ENCODE assay signal across 22 cellular contexts in genomic region chr3:126537730-126538281, GRCh38. TPM values are rescaled to one million over a fixed set of nuclear protein-coding genes. Genes with fewer than 3 reads are reported as not detected.
DNase-seq lines count a peak whose midpoint lies in the region; ATAC-seq and TF ChIP-seq lines count a peak whose summit lies in the region.
"Had no signal": no experiment of that assay in that cellular context is flagged by ENCODE, and none has a peak within 500 bp of the region (broad histone marks: within the 10 kb centered on the region; RNA-seq: fewer than 3 reads in every experiment).

No MANE protein-coding gene starts in this region.

- WGBS in liver = 63% methylated on average over 10 of the region's 10 CpGs

- no peaks in the 10 kb centered on the region for H3K9me3 Mint-ChIP-seq in WTC11
- H3K9me3 Mint-ChIP-seq: mesothelial cell of epicardium had no signal

- H3K9ac ChIP-seq in liver (ENCODE audit: low read depth in 1 of 2, low read length in 2 of 2) = no peak overlapping the region

- peak; percentile 46 for ATAC-seq in Right ventricle myocardium superior (ENCODE audit: poor library complexity)
- ATAC-seq in WTC11 = no peak
- ATAC-seq in upper lobe of right lung = peak; percentile 42
- ATAC-seq: activated CD4-positive, alpha-beta T cell treated with anti-CD3 and anti-CD28 coated beads for 36 hours; activated naive CD8-positive, alpha-beta T cell treated with anti-CD3 and anti-CD28 coated beads, Interleukin-2, amount 50 U/mL, for 24 hours; gastroesophageal sphincter; stimulated activated naive B cell treated with anti-CD40 and anti-IgM and Interleukin-4, amounts not matched to agents 10 μg/mL and 1 μg/mL and 100 μg/mL, for 72 hours had no signal

- no peak overlapping the region for H3K4me3 ChIP-seq in left ventricle myocardium inferior
- H3K4me3 ChIP-seq in liver (ENCODE audit: low read depth in 1 of 3, low read length in 3 of 3) = no peak overlapping the region
- no peak overlapping the region for H3K4me3 ChIP-seq in upper lobe of right lung
- no peak overlapping the region for H3K4me3 ChIP-seq in vagina
- H3K4me3 ChIP-seq: cardiac muscle cell, gastroesophageal sphincter, skin epidermis had no signal

- peaks cover 10% of the 10 kb centered on the region for H3K4me1 ChIP-seq in left ventricle myocardium inferior
- H3K4me1 ChIP-seq in liver (ENCODE audit: control insufficient read depth in 4 of 4, insufficient read depth in 4 of 4, low read length in 3 of 4) = peaks cover 2 to 44% (median 20%) of the 10 kb centered on the region in 4 donors
- peaks cover 10% of the 10 kb centered on the region for H3K4me1 ChIP-seq in upper lobe of right lung
- no peaks in the 10 kb centered on the region for H3K4me1 ChIP-seq in vagina
- H3K4me1 ChIP-seq: Caco-2 had no signal

- H3K27ac ChIP-seq in left ventricle myocardium inferior (replicated peaks) (no peak overlapping the region), liver (ENCODE audit: low read depth in 1 of 2, low read length in 2 of 2) (peak overlapping the region; percentile 83 to 92), upper lobe of right lung (no peak overlapping the region), vagina (no peak overlapping the region)
- H3K27ac ChIP-seq: cardiac muscle cell, gastroesophageal sphincter, skin epidermis had no signal

- POLR2A ChIA-PET in WTC11 (lab: Charles Lee) = no interaction called here

- no peaks in the 10 kb centered on the region for H3K27me3 Mint-ChIP-seq in WTC11 (ENCODE audit: low read depth)

- TF ChIP-seq POLR2A in vagina (IDR thresholded peaks at IDR 0.05) = no peak

- no peaks in the 10 kb centered on the region for H3K4me1 Mint-ChIP-seq in WTC11
- H3K4me1 Mint-ChIP-seq: activated CD4-positive, alpha-beta T cell treated with anti-CD3 and anti-CD28 coated beads for 36 hours; mesothelial cell of epicardium had no signal

- intact Hi-C loops in Right ventricle myocardium superior (cut with DNase I) = no loop called here
- intact Hi-C loops in left ventricle myocardium inferior (cut with micrococcal nuclease) = no loop called here
- intact Hi-C loops in upper lobe of right lung (cut with DNase I) = no loop called here
- intact Hi-C loops in vagina (cut with DNase I) = no loop called here

- H3K36me3 ChIP-seq in left ventricle myocardium inferior = no peaks in the 10 kb centered on the region
- H3K36me3 ChIP-seq in liver (ENCODE audit: control insufficient read depth in 4 of 4, insufficient read depth in 3 of 4, low read depth in 1 of 4, low read length in 3 of 4) = peaks cover 0 to 5% (median 1%) of the 10 kb centered on the region in 4 donors
- no peaks in the 10 kb centered on the region for H3K36me3 ChIP-seq in upper lobe of right lung
- no peaks in the 10 kb centered on the region for H3K36me3 ChIP-seq in vagina
- H3K36me3 ChIP-seq: cardiac muscle cell, gastroesophageal sphincter had no signal

- H3K9me3 ChIP-seq in left ventricle myocardium inferior (replicated peaks) = no peaks in the 10 kb centered on the region
- no peaks in the 10 kb centered on the region for H3K9me3 ChIP-seq in liver (ENCODE audit: control insufficient read depth in 4 of 4, low read length in 3 of 4)
- no peaks in the 10 kb centered on the region for H3K9me3 ChIP-seq in upper lobe of right lung
- H3K9me3 ChIP-seq in vagina = no peaks in the 10 kb centered on the region
- H3K9me3 ChIP-seq: Caco-2 had no signal

- DNase-seq in Right ventricle myocardium superior = peak; percentile 39
- DNase-seq in left ventricle myocardium inferior = no peak
- DNase-seq in WTC11 (ENCODE audit: low spot score) = peak; percentile 1
- DNase-seq in upper lobe of right lung = peak; percentile 49
- no peak for DNase-seq in vagina (ENCODE audit: extremely low spot score in 2 of 2)
- DNase-seq in NCI-H1694 (lab: John Stamatoyannopoulos, UW) = no peak
- DNase-seq in cortex of kidney (lab: John Stamatoyannopoulos, UW) = no peak
- DNase-seq: activated CD4-positive, alpha-beta T cell treated with anti-CD3 and anti-CD28 coated beads for 36 hours; activated naive CD8-positive, alpha-beta T cell treated with anti-CD3 and anti-CD28 coated beads, Interleukin-2, amount 50 U/mL, for 24 hours; GF-D8; NK-92 treated with Interleukin-12 subunit alpha and Interleukin-12 subunit beta, amount 100 ng/mL, for 24 hours; SIG-M5; stimulated activated naive B cell treated with anti-CD40 and anti-IgM and Interleukin-4, amounts not matched to agents 10 μg/mL and 1 μg/mL and 100 μg/mL, for 72 hours had no signal

- no peak overlapping the region for H3K27ac Mint-ChIP-seq in WTC11
- H3K27ac Mint-ChIP-seq: activated CD4-positive, alpha-beta T cell treated with anti-CD3 and anti-CD28 coated beads for 36 hours; activated naive CD8-positive, alpha-beta T cell treated with anti-CD3 and anti-CD28 coated beads, Interleukin-2, amount 50 U/mL, for 24 hours; mesothelial cell of epicardium; stimulated activated naive B cell treated with anti-CD40 and anti-IgM and Interleukin-4, amounts not matched to agents 10 μg/mL and 1 μg/mL and 100 μg/mL, for 72 hours had no signal

- CTCF ChIA-PET in WTC11 (lab: Charles Lee) = interaction anchor here (0.5 to 1.4 kb wide), 2 partner anchors 15 to 21 kb away, joined by 3 to 4 read pairs; partner anchors contain the start of gene CHST13

- no peaks in the 10 kb centered on the region for H3K36me3 Mint-ChIP-seq in WTC11
- H3K36me3 Mint-ChIP-seq: mesothelial cell of epicardium; stimulated activated naive B cell treated with anti-CD40 and anti-IgM and Interleukin-4, amounts not matched to agents 10 μg/mL and 1 μg/mL and 100 μg/mL, for 72 hours had no signal

- H3K27me3 ChIP-seq in left ventricle myocardium inferior (ENCODE audit: low read depth) (peaks cover 40% of the 10 kb centered on the region), liver (ENCODE audit: control insufficient read depth in 4 of 4, insufficient read depth in 4 of 4, low read length in 3 of 4) (no peaks in the 10 kb centered on the region), upper lobe of right lung (peaks cover 21% of the 10 kb centered on the region), vagina (no peaks in the 10 kb centered on the region)

- no peak for TF ChIP-seq RAD21 in liver (IDR thresholded peaks at IDR 0.05)

- H3K4me3 Mint-ChIP-seq in WTC11 = no peak overlapping the region
- H3K4me3 Mint-ChIP-seq: activated CD4-positive, alpha-beta T cell treated with anti-CD3 and anti-CD28 coated beads for 36 hours; activated naive CD8-positive, alpha-beta T cell treated with anti-CD3 and anti-CD28 coated beads, Interleukin-2, amount 50 U/mL, for 24 hours; mesothelial cell of epicardium; stimulated activated naive B cell treated with anti-CD40 and anti-IgM and Interleukin-4, amounts not matched to agents 10 μg/mL and 1 μg/mL and 100 μg/mL, for 72 hours had no signal

- TF ChIP-seq CTCF in left ventricle myocardium inferior (IDR thresholded peaks at IDR 0.05; ENCODE audit: borderline replicate concordance) (no peak), WTC11 (IDR thresholded peaks at IDR 0.05) (no peak), liver (IDR thresholded peaks at IDR 0.05; ENCODE audit: low read depth, low read length, missing input control) (no peak), upper lobe of right lung (IDR thresholded peaks at IDR 0.05) (no peak), vagina (IDR thresholded peaks at IDR 0.05) (no peak)

TF ChIP-seq in WTC11, 78 proteins besides CTCF, POLR2A, EP300 and RAD21 (continues in another document):
- TF ChIP-seq SP1 (CRISPR knock-in tag; conservative IDR thresholded peaks at IDR 0.05) = no peak
- no peak for TF ChIP-seq E2F4 (CRISPR knock-in tag; IDR thresholded peaks at IDR 0.05; ENCODE audit: borderline replicate concordance, low read depth)
- no peak for TF ChIP-seq EMX1 (CRISPR knock-in tag; IDR thresholded peaks at IDR 0.05)

TF ChIP-seq in liver, 16 proteins besides CTCF, POLR2A, EP300 and RAD21 (continues in another document):
- TF ChIP-seq HNF4A (conservative IDR thresholded peaks at IDR 0.05) (peak; percentile 6 to 78), TAF1 (conservative IDR thresholded peaks at IDR 0.05) (no peak), RXRA (IDR thresholded peaks at IDR 0.05) (peak; percentile 42 to 93), SP1 (IDR thresholded peaks at IDR 0.05) (no peak), JUND (IDR thresholded peaks at IDR 0.05) (peak in 1 of 2 donors; percentile 61), HNF4G (IDR thresholded peaks at IDR 0.05) (no peak), YY1 (IDR thresholded peaks at IDR 0.05) (peak; percentile 40), EGR1 (IDR thresholded peaks at IDR 0.05; ENCODE audit: low read depth in 2 of 2) (no peak), GABPA (IDR thresholded peaks at IDR 0.05 in 1 of 2, conservative IDR thresholded peaks at IDR 0.05 in 1 of 2) (no peak)
- TF ChIP-seq, protein P1, sequence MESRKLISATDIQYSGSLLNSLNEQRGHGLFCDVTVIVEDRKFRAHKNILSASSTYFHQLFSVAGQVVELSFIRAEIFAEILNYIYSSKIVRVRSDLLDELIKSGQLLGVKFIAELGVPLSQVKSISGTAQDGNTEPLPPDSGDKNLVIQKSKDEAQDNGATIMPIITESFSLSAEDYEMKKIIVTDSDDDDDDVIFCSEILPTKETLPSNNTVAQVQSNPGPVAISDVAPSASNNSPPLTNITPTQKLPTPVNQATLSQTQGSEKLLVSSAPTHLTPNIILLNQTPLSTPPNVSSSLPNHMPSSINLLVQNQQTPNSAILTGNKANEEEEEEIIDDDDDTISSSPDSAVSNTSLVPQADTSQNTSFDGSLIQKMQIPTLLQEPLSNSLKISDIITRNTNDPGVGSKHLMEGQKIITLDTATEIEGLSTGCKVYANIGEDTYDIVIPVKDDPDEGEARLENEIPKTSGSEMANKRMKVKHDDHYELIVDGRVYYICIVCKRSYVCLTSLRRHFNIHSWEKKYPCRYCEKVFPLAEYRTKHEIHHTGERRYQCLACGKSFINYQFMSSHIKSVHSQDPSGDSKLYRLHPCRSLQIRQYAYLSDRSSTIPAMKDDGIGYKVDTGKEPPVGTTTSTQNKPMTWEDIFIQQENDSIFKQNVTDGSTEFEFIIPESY (IDR thresholded peaks at IDR 0.05) = no peak

RNA-seq across cellular contexts. Expression of gene CHST13, which starts 13.9 kb away (rescaled TPM):
- 0.11 TPM for total RNA-seq in Right ventricle myocardium superior
- total RNA-seq in left ventricle myocardium inferior = 0.11 TPM
- 4.1 to 6.8 TPM (median 6.4 TPM) in 3 replicates for total RNA-seq in WTC11 (2021)
- 10 to 100 TPM; 19.7 to 39.1 TPM for total RNA-seq in liver
- polyA plus RNA-seq in liver = 10 to 100 TPM; 22.1 to 28.3 TPM
- 0.64 TPM for total RNA-seq in upper lobe of right lung
- total RNA-seq in vagina = 4.2 TPM
- total RNA-seq: activated CD4-positive, alpha-beta T cell treated with anti-CD3 and anti-CD28 coated beads for 36 hours; MCF 10A; mesothelial cell of epicardium; T-helper 2 cell treated with Interferon-gamma antibody and Interleukin-4, amounts not matched to agents 100 ng/mL and 5 ng/mL, for 36 hours had no signal

RNA-seq across cellular contexts. Expression of gene UROC1, which starts 20.2 kb away (rescaled TPM):
- not detected for total RNA-seq in Right ventricle myocardium superior
- total RNA-seq in left ventricle myocardium inferior = not detected
- total RNA-seq in WTC11 (2021) = 0.09 TPM in 1 of 3 replicates, not detected in the others
- 10 to 100 TPM in 1 of 2 donors, 1 to 10 TPM in 1; 5.9 to 28.4 TPM for total RNA-seq in liver
- polyA plus RNA-seq in liver = 10 to 100 TPM; 16.5 to 20.0 TPM
- total RNA-seq in upper lobe of right lung = not detected
- total RNA-seq in vagina = not detected
- total RNA-seq: activated CD4-positive, alpha-beta T cell treated with anti-CD3 and anti-CD28 coated beads for 36 hours; Caco-2; cardiac muscle cell; gastroesophageal sphincter; MCF 10A; mesothelial cell of epicardium; T-helper 2 cell treated with Interferon-gamma antibody and Interleukin-4, amounts not matched to agents 100 ng/mL and 5 ng/mL, for 36 hours; urinary bladder had no signal
- polyA plus RNA-seq: cardiac muscle cell had no signal

RNA-seq across cellular contexts. Expression of gene C3orf22, which starts 20.9 kb away (rescaled TPM):
- total RNA-seq in Right ventricle myocardium superior (not detected), left ventricle myocardium inferior (not detected), WTC11 (2021) (not detected in 3 replicates), liver (not detected), upper lobe of right lung (not detected), vagina (not detected)
- polyA plus RNA-seq in liver = not detected
- total RNA-seq: activated CD4-positive, alpha-beta T cell treated with anti-CD3 and anti-CD28 coated beads for 36 hours; Caco-2; cardiac muscle cell; gastroesophageal sphincter; MCF 10A; T-helper 2 cell treated with Interferon-gamma antibody and Interleukin-4, amounts not matched to agents 100 ng/mL and 5 ng/mL, for 36 hours; urinary bladder had no signal
- polyA plus RNA-seq: cardiac muscle cell, urinary bladder had no signal

Comparison
In these comparisons a context has a peak if more than half of its experiments do, and no peak if none do; other contexts are left out.
1. DNase-seq: peak in Right ventricle myocardium superior (single experiment), WTC11 (single experiment) and upper lobe of right lung (single experiment); none in left ventricle myocardium inferior (single experiment), vagina (0 of 2), NCI-H1694 (single experiment) and cortex of kidney (single experiment).
2. H3K27ac ChIP-seq: peak in liver (2 of 2); none in left ventricle myocardium inferior (single experiment), upper lobe of right lung (single experiment) and vagina (single experiment).